In genomic region chr11:76667856-76668255, GRCh38 we compare ENCODE assay signal across 11 cellular contexts. TPM values are rescaled to one million over a fixed set of nuclear protein-coding genes. Genes with fewer than 3 reads are reported as not detected.
DNase-seq lines count a peak whose midpoint lies in the region; ATAC-seq, FAIRE-seq and TF ChIP-seq lines count a peak whose summit lies in the region.
"Had no signal": no experiment of that assay in that cellular context is flagged by ENCODE, and none has a peak within 500 bp of the region (broad histone marks: within the 10 kb centered on the region; RNA-seq: fewer than 3 reads in every experiment).

No MANE protein-coding gene starts in this region.

- DNase-seq in Karpas-422 = no peak
- DNase-seq in astrocyte (ENCODE audit: low read depth) = no peak
- peak in 1 of 3 donors; percentile 19 for DNase-seq in right lobe of liver
- no peak for DNase-seq in stomach
- no peak for DNase-seq in epidermal melanocyte (ENCODE audit: insufficient read length, low spot score)
- no peak for DNase-seq in middle frontal gyrus (ENCODE audit: extremely low spot score, low spot score)
- DNase-seq: DMS 273 treated with DMSO at 0.1 percent for 48 hours had no signal

- TF ChIP-seq POLR2A in right lobe of liver (IDR thresholded peaks at IDR 0.05) = no peak
- TF ChIP-seq POLR2A in stomach (IDR thresholded peaks at IDR 0.05) = no peak

- H3K9ac ChIP-seq in Karpas-422 (ENCODE audit: low read length) (peak overlapping the region; percentile 73), astrocyte (ENCODE audit: low read length) (no peak overlapping the region)

- H2AFZ ChIP-seq in Karpas-422 (ENCODE audit: low read length) (no peak overlapping the region), astrocyte (ENCODE audit: low read depth, low read length) (no peak overlapping the region)

- H3K4me3 ChIP-seq in Karpas-422 (ENCODE audit: low read length) (peak overlapping the region; percentile 67; the same call in 1 of the 2 replicates), astrocyte (ENCODE audit: insufficient read depth, low read depth, low read length) (no peak overlapping the region), right lobe of liver (peak overlapping the region; percentile 18 to 29 (median 28)), stomach (peak overlapping the region; percentile 25 to 76 (median 61))

- H3K4me3 Mint-ChIP-seq in astrocyte (ENCODE audit: unreplicated experiment) = peak overlapping the region; percentile 50

- peaks cover 16% of the 10 kb centered on the region for H3K4me1 Mint-ChIP-seq in astrocyte (ENCODE audit: low read depth, unreplicated experiment)

- H3K27me3 ChIP-seq in Karpas-422 (ENCODE audit: low read length) (no peaks in the 10 kb centered on the region), astrocyte (ENCODE audit: insufficient read depth, low read length) (no peaks in the 10 kb centered on the region), right lobe of liver (peaks cover 0 to 7% of the 10 kb centered on the region in 2 donors), stomach (peaks cover 0 to 35% (median 19%) of the 10 kb centered on the region in 3 donors)

- H4K20me1 ChIP-seq in Karpas-422 (ENCODE audit: insufficient read depth, low read depth, low read length) (peaks cover 7% of the 10 kb centered on the region; the same call in 1 of the 2 replicates), astrocyte (ENCODE audit: insufficient read depth, low read length) (no peaks in the 10 kb centered on the region)

- H3K9me3 ChIP-seq in Karpas-422 (ENCODE audit: low read length) (no peaks in the 10 kb centered on the region), astrocyte (ENCODE audit: insufficient read depth, low read depth, low read length) (no peaks in the 10 kb centered on the region), right lobe of liver (no peaks in the 10 kb centered on the region), stomach (no peaks in the 10 kb centered on the region)

- peaks cover 40% of the 10 kb centered on the region for H3K27me3 Mint-ChIP-seq in astrocyte (ENCODE audit: low read depth, unreplicated experiment)

- FAIRE-seq in astrocyte (lab: Jason Lieb, UNC) = no peak

- H3K27ac Mint-ChIP-seq in astrocyte (ENCODE audit: unreplicated experiment) = no peak overlapping the region
- H3K27ac Mint-ChIP-seq: progenitor cell of endocrine pancreas; T-helper 1 cell treated with Interleukin-12 subunit alpha and Interleukin-12 subunit beta and Interleukin-4 antibody, amounts not matched to agents 30 μg/mL and 1 μg/mL, for 36 hours had no signal

- H3K4me1 ChIP-seq in Karpas-422 (ENCODE audit: low read length) (peaks cover 71% of the 10 kb centered on the region), astrocyte (ENCODE audit: insufficient read depth, low read length) (peaks cover 19% of the 10 kb centered on the region), right lobe of liver (peaks cover 0 to 15% (median under 1%) of the 10 kb centered on the region in 4 donors), stomach (peaks cover 19 to 57% (median 36%) of the 10 kb centered on the region in 4 donors)

- 39% methylated on average over 7 of the region's 7 CpGs for WGBS in right lobe of liver (ENCODE audit: insufficient coverage, low coverage, low lambda C conversion rate, missing lambda C conversion rate)
- 66 to 81% (median 77%) methylated on average over 7 of the region's 7 CpGs for WGBS in stomach, 5 donors

- H3K79me2 ChIP-seq in Karpas-422 (ENCODE audit: low read length) (no peaks in the 10 kb centered on the region), astrocyte (ENCODE audit: insufficient read depth, low read length) (peaks cover 5% of the 10 kb centered on the region)

- no peak for TF ChIP-seq EP300 in stomach (IDR thresholded peaks at IDR 0.05)

- no peaks in the 10 kb centered on the region; the same call in 1 of the 2 replicates for H3K36me3 ChIP-seq in Karpas-422 (ENCODE audit: insufficient read depth, low read length)
- no peaks in the 10 kb centered on the region for H3K36me3 ChIP-seq in astrocyte (ENCODE audit: insufficient read depth, low read length)
- no peaks in the 10 kb centered on the region for H3K36me3 ChIP-seq in right lobe of liver
- H3K36me3 ChIP-seq in stomach = peaks cover 0 to 10% (median 4%) of the 10 kb centered on the region in 4 donors

- peaks cover 2% of the 10 kb centered on the region for H3K9me3 Mint-ChIP-seq in astrocyte (ENCODE audit: unreplicated experiment)
- H3K9me3 Mint-ChIP-seq: T-helper 1 cell treated with Interleukin-12 subunit alpha and Interleukin-12 subunit beta and Interleukin-4 antibody, amounts not matched to agents 30 μg/mL and 1 μg/mL, for 36 hours had no signal

- TF ChIP-seq CTCF in astrocyte (IDR thresholded peaks at IDR 0.05; ENCODE audit: insufficient read depth, low read depth, low read length) = no peak
- no peak for TF ChIP-seq CTCF in right lobe of liver (IDR thresholded peaks at IDR 0.05)
- TF ChIP-seq CTCF in stomach (IDR thresholded peaks at IDR 0.05) = no peak

- no peaks in the 10 kb centered on the region for H3K9me2 ChIP-seq in Karpas-422 (replicated peaks; ENCODE audit: insufficient read depth, low read length)

- H3K27ac ChIP-seq in Karpas-422 (ENCODE audit: low read length) (no peak overlapping the region), astrocyte (ENCODE audit: low read depth, low read length) (no peak overlapping the region), right lobe of liver (peak overlapping the region in 2 of 3 donors; percentile 31 to 33), stomach (peak overlapping the region; percentile 12 to 79 (median 44))

- H3K4me2 ChIP-seq in Karpas-422 (ENCODE audit: low read depth, low read length, poor library complexity, severe bottlenecking) = peak overlapping the region; percentile 11
- H3K4me2 ChIP-seq in astrocyte (ENCODE audit: low read length) = peak overlapping the region; percentile 32

- H3K36me3 Mint-ChIP-seq in astrocyte (ENCODE audit: low read depth, unreplicated experiment) = peaks cover 12% of the 10 kb centered on the region

- intact Hi-C loops in right lobe of liver (cut with DNase I) = no loop called here
- intact Hi-C loops in stomach (cut with DNase I; ENCODE audit: low total_unique reads) = no loop called here

- ATAC-seq in right lobe of liver (no peak), GM19452 (IDR thresholded peaks at IDR 0.05; ENCODE audit: unreplicated experiment) (no peak), HG02678 (IDR thresholded peaks at IDR 0.05; ENCODE audit: unreplicated experiment) (no peak)

RNA-seq across cellular contexts. Expression of gene LRRC32, which starts 2.7 kb away (rescaled TPM):
- total RNA-seq in Karpas-422 (2014; rRNA removed; shearing (Covaris generic); ENCODE audit: low replicate concordance) = 43.5 and 58.4 TPM in 2 replicates
- total RNA-seq in astrocyte (24.4 and 43.7 TPM in 2 replicates), right lobe of liver (10 to 100 TPM in 4 of 6 experiments, 1 to 10 TPM in 2; 7.4 to 19.5 (median 14.5) TPM), stomach (100 to 1,000 TPM in 2 of 5 donors, 10 to 100 TPM in 3; 14.0 to 270 (median 24.3) TPM)
- polyA plus RNA-seq in stomach = 10 to 100 TPM; 18.6 to 24.5 (median 23.5) TPM

Comparison
In these comparisons a context has a peak if more than half of its experiments do, and no peak if none do; other contexts are left out.
1. H3K27ac ChIP-seq: peak in right lobe of liver (2 of 3) and stomach (5 of 5); none in Karpas-422 (single experiment) and astrocyte (single experiment).